ENCODE assay signal across 8 cellular contexts in genomic region chr10:124649209-124649608, GRCh38.
DNase-seq lines count a peak whose midpoint lies in the region; ATAC-seq and TF ChIP-seq lines count a peak whose summit lies in the region.

No MANE protein-coding gene starts in this region.

- POLR2A ChIA-PET in T-cell (lab: Charles Lee), result interaction anchor here (0.5 to 1.4 kb wide), 2 partner anchors 8 to 148 kb away, joined by 4 to 5 read pairs; no protein-coding TSS in a partner anchor

- DNase-seq in EH (ENCODE audit: low read depth), result peak; percentile 14
- DNase-seq in T-cell, result no peak
- peak; percentile 46 for DNase-seq in fibroblast of peridontal ligament (ENCODE audit: extremely low read depth)
- peak; percentile 85 for DNase-seq in pons (ENCODE audit: low spot score)
- DNase-seq in HT-29 (ENCODE audit: low spot score), result no peak
- DNase-seq in NCI-H2107 (lab: John Stamatoyannopoulos, UW), result no peak
- no peak for DNase-seq in omental fat pad (ENCODE audit: low spot score)
- DNase-seq in inferior parietal cortex (ENCODE audit: extremely low spot score), result no peak

- H3K9me3 Mint-ChIP-seq in T-cell, result no peaks in the 10 kb centered on the region

- no peaks in the 10 kb centered on the region for H3K27me3 Mint-ChIP-seq in T-cell

- peak overlapping the region in 2 of 3 donors; percentile 69 to 79 for H3K4me3 Mint-ChIP-seq in T-cell

- H3K27ac Mint-ChIP-seq in T-cell, result peak overlapping the region; percentile 98 to 99

- H3K36me3 Mint-ChIP-seq in T-cell, result peaks cover 3% of the 10 kb centered on the region

- CTCF ChIA-PET in T-cell (lab: Charles Lee), result interaction anchor here (0.5 to 4.4 kb wide), 9 partner anchors 9 to 232 kb away, joined by 3 to 56 read pairs (median 3); no protein-coding TSS in a partner anchor

- ATAC-seq in T-cell (replicated peaks in 1 of 4) (no peak), omental fat pad (ENCODE audit: low FRiP score) (no peak)

- peaks cover 91 to 99% (median 96%) of the 10 kb centered on the region in 3 donors for H3K4me1 Mint-ChIP-seq in T-cell

- no peak for TF ChIP-seq CTCF in omental fat pad (IDR thresholded peaks at IDR 0.05)

Comparison
In these comparisons a context has a peak if more than half of its experiments do, and no peak if none do; other contexts are left out.
1. DNase-seq: peak in EH (single experiment), fibroblast of peridontal ligament (single experiment) and pons (single experiment); none in T-cell (0 of 34), HT-29 (single experiment), NCI-H2107 (single experiment), omental fat pad (single experiment) and inferior parietal cortex (single experiment).